ENCODE assay signal across 10 cellular contexts in genomic region chr11:67418476-67419281, GRCh38. TPM values are rescaled to one million over a fixed set of nuclear protein-coding genes. Genes with fewer than 3 reads are reported as not detected.
DNase-seq lines count a peak whose midpoint lies in the region; ATAC-seq lines count a peak whose summit lies in the region.
"Had no signal": no experiment of that assay in that cellular context is flagged by ENCODE, and none has a peak within 500 bp of the region (broad histone marks: within the 10 kb centered on the region; RNA-seq: fewer than 3 reads in every experiment).

No MANE protein-coding gene starts in this region.

- H3K4ac ChIP-seq in neuronal stem cell (ENCODE audit: low read length): no peak overlapping the region

- H2BK5ac ChIP-seq in neuronal stem cell (ENCODE audit: low read length): peak overlapping the region; percentile 0

- H2BK15ac ChIP-seq in neuronal stem cell (ENCODE audit: low read length): peak overlapping the region; percentile 56

- peak overlapping the region; percentile 7 for H2AK5ac ChIP-seq in neuronal stem cell (ENCODE audit: low read depth, low read length)

- peak; percentile 43 for DNase-seq in DMS79 treated with DMSO at 0.1 percent for 48 hours (lab: John Stamatoyannopoulos, UW)
- peak; percentile 85 for DNase-seq in MG63
- peak; percentile 30 for DNase-seq in astrocyte of the hippocampus (ENCODE audit: low read depth, low spot score)
- DNase-seq in neuronal stem cell (ENCODE audit: low spot score): no peak
- no peak for DNase-seq in NK-92 treated with Interleukin-12 subunit alpha and Interleukin-12 subunit beta, amount 100 ng/mL, for 24 hours (lab: John Stamatoyannopoulos, UW)
- DNase-seq in NCI-H1436 treated with DMSO at 0.1 percent for 48 hours (lab: John Stamatoyannopoulos, UW): no peak
- DNase-seq: NCI-H1105 treated with DMSO at 0.1 percent for 48 hours had no signal

- peak overlapping the region; percentile 60 for H3K23ac ChIP-seq in neuronal stem cell (ENCODE audit: low read depth, low read length, poor library complexity)

- no peak overlapping the region for H3K14ac ChIP-seq in neuronal stem cell (ENCODE audit: low read length)

- H4K8ac ChIP-seq in neuronal stem cell (ENCODE audit: low read depth, low read length): no peak overlapping the region

- H3K9ac ChIP-seq in neuronal stem cell (ENCODE audit: low read depth, low read length, poor library complexity): peak overlapping the region; percentile 32

- H3K18ac ChIP-seq in neuronal stem cell (ENCODE audit: low read length): peak overlapping the region; percentile 67

- peak overlapping the region; percentile 74 for H2BK120ac ChIP-seq in neuronal stem cell (ENCODE audit: low read depth, low read length)

- peaks cover 2% of the 10 kb centered on the region for H3K79me1 ChIP-seq in neuronal stem cell (ENCODE audit: low read depth, low read length)

- H2AFZ ChIP-seq in neuronal stem cell (ENCODE audit: low read length): no peak overlapping the region

- no peaks in the 10 kb centered on the region for H3K27me3 ChIP-seq in MG63
- H3K27me3 ChIP-seq in neuronal stem cell (ENCODE audit: control insufficient read depth in 3 of 3, insufficient read depth in 3 of 3, low read depth in 1 of 3, low read length in 3 of 3): peaks cover 0 to 27% (median 2%) of the 10 kb centered on the region in 3 experiments

- H2BK12ac ChIP-seq in neuronal stem cell (ENCODE audit: low read length): no peak overlapping the region

- H3K9me3 ChIP-seq in MG63 (no peaks in the 10 kb centered on the region), neuronal stem cell (replicated peaks in 1 of 2; ENCODE audit: control insufficient read depth in 2 of 2, insufficient read depth in 1 of 2, low read depth in 1 of 2, low read length in 2 of 2) (no peaks in the 10 kb centered on the region)

- H3K36me3 ChIP-seq in MG63 (no peaks in the 10 kb centered on the region), neuronal stem cell (replicated peaks in 1 of 2; ENCODE audit: control insufficient read depth in 2 of 2, insufficient read depth in 2 of 2, low read length in 2 of 2) (no peaks in the 10 kb centered on the region)

- H3K4me3 ChIP-seq in MG63 (no peak overlapping the region), neuronal stem cell (ENCODE audit: low read length in 2 of 2) (no peak overlapping the region)
- H3K4me3 ChIP-seq: smooth muscle cell had no signal

- H3K4me1 ChIP-seq in neuronal stem cell (ENCODE audit: control insufficient read depth in 2 of 2, insufficient read depth in 1 of 2, low read depth in 1 of 2, low read length in 2 of 2): peaks cover 10 to 13% of the 10 kb centered on the region in 2 donors

- H3K4me2 ChIP-seq in neuronal stem cell (ENCODE audit: insufficient read depth, low read length, poor library complexity, severe bottlenecking): no peak overlapping the region
- H3K4me2 ChIP-seq: smooth muscle cell had no signal

- no peak overlapping the region for H4K91ac ChIP-seq in neuronal stem cell (ENCODE audit: low read depth, low read length, poor library complexity)

- no CpG with 5 or more reads among the region's 26 CpGs for WGBS in neuronal stem cell (ENCODE audit: extremely low coverage in 2 of 2, insufficient read length in 2 of 2, insufficient replicate concordance in 1 of 2), 2 donors

- H3K27ac ChIP-seq in neuronal stem cell (replicated peaks; ENCODE audit: low read length): no peak overlapping the region

- ATAC-seq in GM21529 (IDR thresholded peaks at IDR 0.05; ENCODE audit: unreplicated experiment): no peak
- no peak for ATAC-seq in GM21526 (IDR thresholded peaks at IDR 0.05; ENCODE audit: low FRiP score, unreplicated experiment)

RNA-seq across cellular contexts. Expression of gene CARNS1, which starts 3.2 kb away (rescaled TPM):
- not detected in 2 replicates for total RNA-seq in MG63 (2014; rRNA removed; shearing (Covaris generic); ENCODE audit: low replicate concordance)
- polyA plus RNA-seq in neuronal stem cell (2013, experiment 1 of 2): 0.11 TPM
- 0.10 TPM for polyA plus RNA-seq in neuronal stem cell (2013, experiment 2 of 2)

RNA-seq across cellular contexts. Expression of gene RPS6KB2, which starts 9.6 kb away (rescaled TPM):
- total RNA-seq in MG63 (2014; rRNA removed; shearing (Covaris generic); ENCODE audit: low replicate concordance): 77.9 and 121 TPM in 2 replicates
- polyA plus RNA-seq in neuronal stem cell (2013, experiment 1 of 2): 26.4 TPM
- 24.3 TPM for polyA plus RNA-seq in neuronal stem cell (2013, experiment 2 of 2)

RNA-seq across cellular contexts. Expression of gene TBC1D10C, which starts 14.8 kb away (rescaled TPM):
- total RNA-seq in MG63 (2014; rRNA removed; shearing (Covaris generic); ENCODE audit: low replicate concordance): not detected in 2 replicates
- 0.36 TPM for polyA plus RNA-seq in neuronal stem cell (2013, experiment 1 of 2)
- polyA plus RNA-seq in neuronal stem cell (2013, experiment 2 of 2): 0.53 TPM
- total RNA-seq: smooth muscle cell had no signal
- polyA plus RNA-seq: smooth muscle cell had no signal

RNA-seq across cellular contexts. Expression of gene PPP1CA, which starts 17.0 kb away (rescaled TPM):
- total RNA-seq in MG63 (2014; rRNA removed; shearing (Covaris generic); ENCODE audit: low replicate concordance): 244 and 262 TPM in 2 replicates
- 114 TPM for polyA plus RNA-seq in neuronal stem cell (2013, experiment 1 of 2)
- 112 TPM for polyA plus RNA-seq in neuronal stem cell (2013, experiment 2 of 2)

RNA-seq across cellular contexts. Expression of gene PTPRCAP, which starts 18.8 kb away (rescaled TPM):
- not detected in 2 replicates for total RNA-seq in MG63 (2014; rRNA removed; shearing (Covaris generic); ENCODE audit: low replicate concordance)
- polyA plus RNA-seq in neuronal stem cell (2013, experiment 1 of 2): 0.49 TPM
- 0.71 TPM for polyA plus RNA-seq in neuronal stem cell (2013, experiment 2 of 2)
- total RNA-seq: smooth muscle cell had no signal

Comparison
In these comparisons a context has a peak if more than half of its experiments do, and no peak if none do; other contexts are left out.
1. DNase-seq: peak in DMS79 treated with DMSO at 0.1 percent for 48 hours (single experiment), MG63 (single experiment) and astrocyte of the hippocampus (single experiment); none in neuronal stem cell (single experiment), NK-92 treated with Interleukin-12 subunit alpha and Interleukin-12 subunit beta, amount 100 ng/mL, for 24 hours (single experiment) and NCI-H1436 treated with DMSO at 0.1 percent for 48 hours (single experiment).